9 cellular contexts compared by ENCODE assay signal in genomic region chr15:30045248-30046041, GRCh38. TPM values are rescaled to one million over a fixed set of nuclear protein-coding genes. Genes with fewer than 3 reads are reported as not detected.
"Had no signal": no experiment of that assay in that cellular context is flagged by ENCODE, and none has a peak within 500 bp of the region (broad histone marks: within the 10 kb centered on the region; RNA-seq: fewer than 3 reads in every experiment).

No MANE protein-coding gene starts in this region.

RNA-seq across cellular contexts. Expression of gene GOLGA8J, which starts 37.3 kb away (rescaled TPM):
- total RNA-seq: activated naive CD8-positive, alpha-beta T cell treated with anti-CD3 and anti-CD28 coated beads for 36 hours; activated T-cell treated with anti-CD3 and anti-CD28 coated beads, Interleukin-2, amount 50 U/mL, for 72 hours; dermis microvascular lymphatic vessel endothelial cell; kidney; mammary epithelial cell; mucosa of gallbladder; osteoblast; pulmonary artery endothelial cell had no signal
- polyA plus RNA-seq: mammary epithelial cell, SK-N-SH had no signal
